In the genomic region with DNA sequence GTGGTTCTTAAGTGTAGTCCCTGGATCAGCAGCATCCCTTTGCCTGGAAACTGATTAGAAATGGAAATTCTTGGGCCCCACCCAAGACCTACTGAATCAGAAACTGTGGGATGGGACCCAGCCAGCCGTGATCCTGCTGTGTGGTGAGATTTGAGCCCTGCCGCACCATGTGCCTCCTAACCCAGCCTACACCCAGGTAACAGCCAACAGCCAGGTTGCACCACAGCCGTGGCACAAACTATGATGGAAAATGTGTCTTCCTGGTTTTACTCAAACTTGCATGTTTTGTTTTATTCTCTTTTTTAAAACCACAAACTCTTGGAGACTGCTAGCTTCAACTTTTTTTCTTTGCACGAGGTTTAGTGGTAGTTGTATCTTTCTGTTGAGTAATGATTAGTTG, we compare ENCODE assay signal across 8 cellular contexts. TPM values are rescaled to one million over a fixed set of nuclear protein-coding genes. Genes with fewer than 3 reads are reported as not detected.
DNase-seq lines count a peak whose midpoint lies in the region; ATAC-seq, FAIRE-seq and TF ChIP-seq lines count a peak whose summit lies in the region.

No MANE protein-coding gene starts in this region.

- H3K4me1 ChIP-seq in PC-3 (ENCODE audit: insufficient read depth, low read length) (peaks cover 50% of the 10 kb centered on the region), pancreas (peaks cover 32 to 52% (median 42%) of the 10 kb centered on the region in 3 donors)

- CTCF ChIA-PET in PC-3 (lab: Charles Lee): interaction anchor here (2.1 kb wide), 1 partner anchor 63 kb away, joined by 15 read pairs; no protein-coding TSS in a partner anchor

- peaks cover 55% of the 10 kb centered on the region for H4K20me1 ChIP-seq in PC-3 (ENCODE audit: low read length)

- H3K4me3 ChIP-seq in PC-3 (ENCODE audit: low read length): peak overlapping the region; percentile 89
- H3K4me3 ChIP-seq in coronary artery: peak overlapping the region; percentile 86
- peak overlapping the region in 2 of 4 donors; percentile 73 to 83 for H3K4me3 ChIP-seq in pancreas

- ATAC-seq in PC-3 (peak; percentile 7), pancreas (no peak), GM18520 (IDR thresholded peaks at IDR 0.05; ENCODE audit: unreplicated experiment) (no peak), HG03095 (IDR thresholded peaks at IDR 0.05; ENCODE audit: unreplicated experiment) (no peak)

- H2AFZ ChIP-seq in PC-3 (ENCODE audit: low read length): no peak overlapping the region

- no peaks in the 10 kb centered on the region for H3K9me3 Mint-ChIP-seq in CD14-positive monocyte

- peaks cover 30 to 37% of the 10 kb centered on the region in 2 donors for H3K36me3 Mint-ChIP-seq in CD14-positive monocyte

- H3K9me2 ChIP-seq in PC-3 (replicated peaks; ENCODE audit: low read length): no peaks in the 10 kb centered on the region

- H3K27ac Mint-ChIP-seq in CD14-positive monocyte: peak overlapping the region; percentile 95 to 99 (median 98)

- TF ChIP-seq CTCF in CD14-positive monocyte (IDR thresholded peaks at IDR 0.05) (no peak), PC-3 (conservative IDR thresholded peaks at IDR 0.05; ENCODE audit: low read depth, low read length) (no peak), coronary artery (IDR thresholded peaks at IDR 0.05) (no peak), pancreas (IDR thresholded peaks at IDR 0.05) (no peak)

- peaks cover 0 to 4% (median 2%) of the 10 kb centered on the region in 3 donors for H3K27me3 Mint-ChIP-seq in CD14-positive monocyte (ENCODE audit: low read depth in 3 of 3)

- POLR2A ChIA-PET in PC-3 (lab: Charles Lee; ENCODE audit: unreplicated experiment): interaction anchor here (0.6 to 1.1 kb wide), 3 partner anchors 11 to 47 kb away, joined by 3 to 11 read pairs (median 3); no protein-coding TSS in a partner anchor

- H3K4me3 Mint-ChIP-seq in CD14-positive monocyte: peak overlapping the region; percentile 90 to 91

- no peaks in the 10 kb centered on the region for H3K27me3 ChIP-seq in PC-3 (ENCODE audit: low read length)
- no peaks in the 10 kb centered on the region for H3K27me3 ChIP-seq in pancreas

- peak overlapping the region; percentile 94 for H3K9ac ChIP-seq in PC-3 (ENCODE audit: low read length)

- no peaks in the 10 kb centered on the region for H3K9me3 ChIP-seq in PC-3 (ENCODE audit: low read length)
- no peaks in the 10 kb centered on the region for H3K9me3 ChIP-seq in pancreas

- WGBS in pancreas, 2 donors: 16% methylated on average over 4 of the region's 4 CpGs

- no peak for FAIRE-seq in pancreas (lab: Jason Lieb, UNC)

- peaks cover 81% of the 10 kb centered on the region for H3K79me2 ChIP-seq in PC-3 (ENCODE audit: low read length)

- no TSS peak for BruUV-seq in PC-3 (replicated peaks; lab: Mats Ljungman, UMichigan)

- DNase-seq in CD14-positive monocyte (ENCODE audit: low spot score) (no peak), PC-3 (peak; percentile 75), coronary artery (ENCODE audit: low spot score) (no peak), pancreas (peak in 2 of 6 donors; percentile 39 to 50), NCI-H2196 treated with DMSO at 0.1 percent for 48 hours (lab: John Stamatoyannopoulos, UW; ENCODE audit: unreplicated experiment) (no peak), NCI-H2227 treated with DMSO at 0.1 percent for 48 hours (lab: John Stamatoyannopoulos, UW) (no peak)

- H3K4me2 ChIP-seq in PC-3 (ENCODE audit: low read length): peak overlapping the region; percentile 91

- H3K27ac ChIP-seq in PC-3 (ENCODE audit: low read length) (peak overlapping the region; percentile 80), coronary artery (peak overlapping the region; percentile 69 to 91), pancreas (peak overlapping the region in 3 of 4 donors; percentile 8 to 57 (median 40))

- H3K4me1 Mint-ChIP-seq in CD14-positive monocyte: peaks cover 74% of the 10 kb centered on the region

- H3K36me3 ChIP-seq in PC-3 (ENCODE audit: low read depth, low read length) (peaks cover 3% of the 10 kb centered on the region; the same call in 1 of the 2 replicates), pancreas (no peaks in the 10 kb centered on the region)

- no peaks in the 10 kb centered on the region for H3F3A ChIP-seq in PC-3 (ENCODE audit: low read length, unreplicated experiment)

- intact Hi-C loops in CD14-positive monocyte (cut with micrococcal nuclease): loop anchor here in 1 of 2 donors (5.0 kb wide), 2 partner anchors 50 kb away; no protein-coding TSS in a partner anchor
- intact Hi-C loops in PC-3 (cut with micrococcal nuclease): loop anchor here (1.0 to 5.0 kb wide), 3 partner anchors 11 to 375 kb away; no protein-coding TSS in a partner anchor
- intact Hi-C loops in pancreas (cut with DNase I): loop anchor here in 1 of 3 donors (10.0 kb wide), 1 partner anchor 82 kb away; no protein-coding TSS in a partner anchor

RNA-seq across cellular contexts. Expression of a gene that starts 2.6 kb away (rescaled TPM):
- polyA plus RNA-seq in CD14-positive monocyte: 1 to 10 TPM; 6.0 to 8.5 TPM
- total RNA-seq in PC-3 (2014; rRNA removed): 37.1 and 42.7 TPM in 2 replicates
- total RNA-seq in pancreas: 10 to 100 TPM; 13.9 to 27.9 (median 17.6) TPM
- 10 to 100 TPM in 1 of 2 donors, 1 to 10 TPM in 1; 5.8 to 11.6 TPM for polyA plus RNA-seq in pancreas
